ENCODE assay signal across 14 cellular contexts in genomic region chrX:124488412-124489161, GRCh38.
A peak's percentile ranks its signal among the peaks of the same experiment; 100 is the strongest.
DNase-seq lines count a peak whose midpoint lies in the region; ATAC-seq and TF ChIP-seq lines count a peak whose summit lies in the region.
"Had no signal": no experiment of that assay in that cellular context is flagged by ENCODE, and none has a peak within 500 bp of the region (broad histone marks: within the 10 kb centered on the region; RNA-seq: fewer than 3 reads in every experiment).

No MANE protein-coding gene starts in this region.

- peaks cover 13% of the 10 kb centered on the region for H3K4me1 ChIP-seq in OCI-LY3 (ENCODE audit: low read length)
- no peaks in the 10 kb centered on the region for H3K4me1 ChIP-seq in CD8-positive, alpha-beta T cell (ENCODE audit: insufficient read depth, low read length)

- no peak overlapping the region for H3K27ac Mint-ChIP-seq in CD8-positive, alpha-beta T cell
- H3K27ac Mint-ChIP-seq in CD14-positive monocyte: peak overlapping the region in 1 of 7 donors; percentile 28
- H3K27ac Mint-ChIP-seq: activated CD8-positive, alpha-beta T cell treated with anti-CD3 and anti-CD28 coated beads, Interleukin-2, amount 10 ng/mL, durations not matched to agents 7 days and 5 days; brain had no signal

- H3K27ac ChIP-seq in OCI-LY3 (ENCODE audit: low read length): no peak overlapping the region
- H3K27ac ChIP-seq in CD8-positive, alpha-beta T cell (ENCODE audit: low read depth, low read length): no peak overlapping the region
- H3K27ac ChIP-seq: C4-2B had no signal

- no peaks in the 10 kb centered on the region for H3K79me2 ChIP-seq in OCI-LY3 (ENCODE audit: low read length)

- no peaks in the 10 kb centered on the region for H3K27me3 Mint-ChIP-seq in CD8-positive, alpha-beta T cell (ENCODE audit: low read depth)
- H3K27me3 Mint-ChIP-seq in CD14-positive monocyte (ENCODE audit: low read depth in 3 of 3): peaks cover 0 to 2% (median 1%) of the 10 kb centered on the region in 3 donors
- H3K27me3 Mint-ChIP-seq: brain had no signal

- peak overlapping the region; percentile 39 for H3K4me2 ChIP-seq in OCI-LY3 (ENCODE audit: low read length)

- no peaks in the 10 kb centered on the region for H3K9me3 Mint-ChIP-seq in CD8-positive, alpha-beta T cell
- H3K9me3 Mint-ChIP-seq in CD14-positive monocyte: peaks cover 0 to 3% (median 0%) of the 10 kb centered on the region in 7 donors
- H3K9me3 Mint-ChIP-seq: brain had no signal

- H3K4me3 Mint-ChIP-seq in CD8-positive, alpha-beta T cell: no peak overlapping the region
- no peak overlapping the region for H3K4me3 Mint-ChIP-seq in CD14-positive monocyte
- H3K4me3 Mint-ChIP-seq: activated CD8-positive, alpha-beta T cell treated with anti-CD3 and anti-CD28 coated beads, Interleukin-2, amount 10 ng/mL, durations not matched to agents 7 days and 5 days; brain had no signal

- no peak overlapping the region for H3K4me3 ChIP-seq in OCI-LY3 (ENCODE audit: low read length)
- H3K4me3 ChIP-seq in CD8-positive, alpha-beta T cell (ENCODE audit: low read depth, low read length): no peak overlapping the region

- no peaks in the 10 kb centered on the region for H3K36me3 Mint-ChIP-seq in CD8-positive, alpha-beta T cell
- no peaks in the 10 kb centered on the region for H3K36me3 Mint-ChIP-seq in CD14-positive monocyte
- H3K36me3 Mint-ChIP-seq: brain had no signal

- H4K20me1 ChIP-seq in OCI-LY3 (ENCODE audit: insufficient read depth, low read length): no peaks in the 10 kb centered on the region

- H3K4me1 Mint-ChIP-seq in CD8-positive, alpha-beta T cell (ENCODE audit: low read depth): no peaks in the 10 kb centered on the region
- H3K4me1 Mint-ChIP-seq in CD14-positive monocyte: no peaks in the 10 kb centered on the region

- H2AFZ ChIP-seq in OCI-LY3 (ENCODE audit: low read depth, low read length): no peak overlapping the region

- POLR2A ChIA-PET in CD8-positive, alpha-beta T cell (lab: Charles Lee): no interaction called here

- H3K9ac ChIP-seq in OCI-LY3 (ENCODE audit: low read length): no peak overlapping the region

- intact Hi-C loops in CD8-positive, alpha-beta T cell (cut with DNase I, micrococcal nuclease): no loop called here
- intact Hi-C loops in CD14-positive monocyte (cut with micrococcal nuclease): no loop called here

- CTCF ChIA-PET in CD8-positive, alpha-beta T cell (lab: Charles Lee): no interaction called here

- H3K27me3 ChIP-seq in OCI-LY3 (ENCODE audit: low read depth, low read length): no peaks in the 10 kb centered on the region
- no peaks in the 10 kb centered on the region for H3K27me3 ChIP-seq in CD8-positive, alpha-beta T cell (ENCODE audit: insufficient read depth, low read length)

- ATAC-seq in GM18867 (IDR thresholded peaks at IDR 0.05; ENCODE audit: unreplicated experiment) (peak; percentile 81), GM21526 (IDR thresholded peaks at IDR 0.05; ENCODE audit: low FRiP score, unreplicated experiment) (peak; percentile 69), HG03097 (IDR thresholded peaks at IDR 0.05; ENCODE audit: low FRiP score, unreplicated experiment) (peak; percentile 80)
- no peak for ATAC-seq in CD8-positive, alpha-beta T cell
- ATAC-seq: activated CD8-positive, alpha-beta T cell treated with anti-CD3 and anti-CD28 coated beads, Interleukin-2, amount 10 ng/mL, durations not matched to agents 7 days and 5 days had no signal

- no peak for DNase-seq in CD8-positive, alpha-beta T cell
- no peak for DNase-seq in activated effector memory CD4-positive, alpha-beta T cell treated with anti-CD3 and anti-CD28 coated beads, Interleukin-2, amount 50 U/mL, for 16 hours
- no peak for DNase-seq in islet precursor cell
- DNase-seq in CD14-positive monocyte (ENCODE audit: low spot score): no peak
- DNase-seq: activated CD8-positive, alpha-beta T cell treated with anti-CD3 and anti-CD28 coated beads, Interleukin-2, amount 10 ng/mL, durations not matched to agents 7 days and 5 days; activated effector memory CD4-positive, alpha-beta T cell treated with Interleukin-2 at 50 U/mL for 16 hours; EL; NCI-H1436 treated with DMSO at 0.1 percent for 48 hours had no signal

- H3K36me3 ChIP-seq in OCI-LY3 (replicated peaks; ENCODE audit: low read depth, low read length): no peaks in the 10 kb centered on the region
- no peaks in the 10 kb centered on the region for H3K36me3 ChIP-seq in CD8-positive, alpha-beta T cell (ENCODE audit: insufficient read depth, low read length)

- no peaks in the 10 kb centered on the region for H3K9me3 ChIP-seq in OCI-LY3 (ENCODE audit: insufficient read depth, low read length)
- H3K9me3 ChIP-seq in CD8-positive, alpha-beta T cell (ENCODE audit: low read length): no peaks in the 10 kb centered on the region

- TF ChIP-seq CTCF in OCI-LY3 (IDR thresholded peaks at IDR 0.05; ENCODE audit: low read depth, low read length) (no peak), CD14-positive monocyte (IDR thresholded peaks at IDR 0.05) (no peak)
- TF ChIP-seq CTCF in CD8-positive, alpha-beta T cell (IDR thresholded peaks at IDR 0.05): no peak
